In the genomic region with DNA sequence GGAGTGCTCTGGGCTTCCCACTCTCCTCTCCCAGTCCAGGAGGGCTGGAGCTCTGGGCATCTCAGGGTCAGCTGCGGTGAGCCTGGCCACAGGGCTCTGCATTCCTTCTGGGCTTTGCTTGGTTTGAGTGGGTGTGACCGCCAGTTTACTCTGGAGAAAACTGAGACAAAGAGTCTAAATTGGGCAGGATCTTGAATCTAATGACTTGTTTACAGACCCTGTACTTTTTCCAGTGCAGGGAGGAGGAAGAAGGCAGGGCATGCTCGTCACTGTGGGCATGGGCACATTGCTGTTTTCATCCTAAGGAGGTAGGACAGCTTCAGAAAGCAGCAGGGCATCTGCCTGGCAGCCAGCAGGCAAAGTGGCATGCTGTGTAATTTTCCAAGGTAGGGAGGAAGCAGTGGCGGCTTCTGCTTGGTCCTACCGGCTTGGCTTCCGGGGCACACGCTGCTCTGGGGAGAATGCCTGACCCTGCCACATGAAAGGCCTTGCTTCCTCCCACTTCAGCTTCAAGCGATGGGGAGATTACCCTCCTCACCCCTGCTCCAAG, we compare ENCODE assay signal across 8 cellular contexts. TPM values are rescaled to one million over a fixed set of nuclear protein-coding genes. Genes with fewer than 3 reads are reported as not detected.
DNase-seq lines count a peak whose midpoint lies in the region; FAIRE-seq and TF ChIP-seq lines count a peak whose summit lies in the region.

No MANE protein-coding gene starts in this region.

- no peak for DNase-seq in GM19239 (ENCODE audit: insufficient read length, low spot score)
- DNase-seq in RPMI7951 (ENCODE audit: low read depth): peak; percentile 88
- no peak for DNase-seq in colonic mucosa
- DNase-seq in osteoblast (ENCODE audit: insufficient read length, low spot score, missing footprints): peak; percentile 50
- no peak for DNase-seq in SKM-1 treated with dmso at 0.1 percent for 144 hours (lab: John Stamatoyannopoulos, UW; ENCODE audit: unreplicated experiment)
- no peak for DNase-seq in iPS-NIHi11 (ENCODE audit: low spot score)
- DNase-seq in hypothalamus (lab: John Stamatoyannopoulos, UW): no peak
- no peak for DNase-seq in NAMALWA (ENCODE audit: low spot score)

- TF ChIP-seq CTCF in colonic mucosa (IDR thresholded peaks at IDR 0.05) (no peak), osteoblast (IDR thresholded peaks at IDR 0.05; ENCODE audit: extremely low read depth, low read depth, low read length) (no peak)

- H3K27me3 ChIP-seq in colonic mucosa (no peaks in the 10 kb centered on the region), osteoblast (ENCODE audit: insufficient read depth, low read length) (no peaks in the 10 kb centered on the region)

- intact Hi-C loops in colonic mucosa (cut with DNase I): no loop called here

- peak overlapping the region; percentile 2 for H2AFZ ChIP-seq in osteoblast (ENCODE audit: low read length)

- no peaks in the 10 kb centered on the region for H4K20me1 ChIP-seq in osteoblast (ENCODE audit: insufficient read depth, low read length)

- peaks cover 7% of the 10 kb centered on the region for H3K4me1 ChIP-seq in colonic mucosa
- peaks cover 46% of the 10 kb centered on the region for H3K4me1 ChIP-seq in osteoblast (ENCODE audit: insufficient read depth, low read length)

- H3K36me3 ChIP-seq in colonic mucosa (no peaks in the 10 kb centered on the region), osteoblast (ENCODE audit: insufficient read depth, low read length) (peaks cover 9% of the 10 kb centered on the region)

- peak; percentile 86 for FAIRE-seq in GM19239 (lab: Jason Lieb, UNC)

- H3K4me3 ChIP-seq in colonic mucosa (no peak overlapping the region), osteoblast (ENCODE audit: insufficient read depth, low read length) (peak overlapping the region; percentile 54)

- H3K79me2 ChIP-seq in osteoblast (ENCODE audit: insufficient read depth, low read length): peaks cover 64% of the 10 kb centered on the region

- H3K4me2 ChIP-seq in osteoblast (ENCODE audit: insufficient read depth, low read length): peak overlapping the region; percentile 78

- H3K9me3 ChIP-seq in colonic mucosa (no peaks in the 10 kb centered on the region), osteoblast (ENCODE audit: low read depth, low read length) (no peaks in the 10 kb centered on the region)

- H3K27ac ChIP-seq in colonic mucosa (peak overlapping the region; percentile 53), osteoblast (ENCODE audit: low read depth, low read length) (peak overlapping the region; percentile 97)

- H3K9ac ChIP-seq in colonic mucosa (ENCODE audit: low read depth in 2 of 2, low read length in 2 of 2): peak overlapping the region in 1 of 2 donors; percentile 31

RNA-seq across cellular contexts. Expression of gene FLI1, which starts 22.9 kb away (rescaled TPM):
- total RNA-seq in RPMI7951 (2014; rRNA removed; shearing (Covaris generic)): 4.8 and 7.4 TPM in 2 replicates
- total RNA-seq in colonic mucosa (1 to 10 TPM; 5.3 to 6.6 TPM), osteoblast (23.5 and 23.9 TPM in 2 replicates)

Comparison
In these comparisons a context has a peak if more than half of its experiments do, and no peak if none do; other contexts are left out.
1. DNase-seq: peak in RPMI7951 (single experiment) and osteoblast (single experiment); none in GM19239 (single experiment), colonic mucosa (single experiment), SKM-1 treated with dmso at 0.1 percent for 144 hours (single experiment), iPS-NIHi11 (single experiment), hypothalamus (0 of 51) and NAMALWA (single experiment).